In genomic region chr16:84514295-84514873, GRCh38 we compare ENCODE assay signal across 11 cellular contexts. TPM values are rescaled to one million over a fixed set of nuclear protein-coding genes. Genes with fewer than 3 reads are reported as not detected.
A peak's percentile ranks its signal among the peaks of the same experiment; 100 is the strongest.
DNase-seq lines count a peak whose midpoint lies in the region; ATAC-seq and TF ChIP-seq lines count a peak whose summit lies in the region.
"Had no signal": no experiment of that assay in that cellular context is flagged by ENCODE, and none has a peak within 500 bp of the region (broad histone marks: within the 10 kb centered on the region; RNA-seq: fewer than 3 reads in every experiment).

No MANE protein-coding gene starts in this region.

- H3K36me3 ChIP-seq in WERI-Rb-1, result no peaks in the 10 kb centered on the region
- H3K36me3 ChIP-seq in thymus (ENCODE audit: control insufficient read depth, insufficient read depth), result no peaks in the 10 kb centered on the region
- H3K36me3 ChIP-seq: left ventricle myocardium inferior, uterus had no signal

- no peaks in the 10 kb centered on the region for H3K9me3 ChIP-seq in WERI-Rb-1 (ENCODE audit: severe bottlenecking)
- H3K9me3 ChIP-seq in thymus (ENCODE audit: control insufficient read depth), result no peaks in the 10 kb centered on the region
- H3K9me3 ChIP-seq: left ventricle myocardium inferior, uterus had no signal

- no peak for ATAC-seq in GM18520 (IDR thresholded peaks at IDR 0.05; ENCODE audit: unreplicated experiment)

- peak overlapping the region; percentile 55 for H3K27ac ChIP-seq in WERI-Rb-1
- H3K27ac ChIP-seq in thymus (ENCODE audit: low read depth), result peak overlapping the region; percentile 98
- H3K27ac ChIP-seq: left ventricle myocardium inferior, RWPE1, uterus had no signal

- WGBS in thymus, result 71% methylated on average over 14 of the region's 14 CpGs

- H3K36me3 Mint-ChIP-seq in activated naive CD4-positive, alpha-beta T cell treated with anti-CD3 and anti-CD28 coated beads, Interleukin-2, amount 50 U/mL, for 24 hours, result no peaks in the 10 kb centered on the region
- H3K36me3 Mint-ChIP-seq in immature natural killer cell, result peaks cover 0 to 3% (median 0%) of the 10 kb centered on the region in 3 donors

- peaks cover 14% of the 10 kb centered on the region for H3K4me1 ChIP-seq in thymus (ENCODE audit: control insufficient read depth, insufficient read depth, low read length)
- H3K4me1 ChIP-seq: uterus had no signal

- TF ChIP-seq CTCF in WERI-Rb-1 (IDR thresholded peaks at IDR 0.05; ENCODE audit: low read depth, low read length), result no peak

- no peak for DNase-seq in activated naive CD4-positive, alpha-beta T cell treated with anti-CD3 and anti-CD28 coated beads, Interleukin-2, amount 50 U/mL, for 16 hours
- DNase-seq in WERI-Rb-1 (no peak), immature natural killer cell (no peak), COLO829 (ENCODE audit: low spot score) (no peak), NCI-H2081 (lab: John Stamatoyannopoulos, UW) (no peak)
- DNase-seq: uterus had no signal

- H3K27me3 ChIP-seq in WERI-Rb-1 (ENCODE audit: insufficient read depth, low read depth, severe bottlenecking), result no peaks in the 10 kb centered on the region
- H3K27me3 ChIP-seq in thymus (ENCODE audit: control insufficient read depth, insufficient read depth), result no peaks in the 10 kb centered on the region
- H3K27me3 ChIP-seq: uterus had no signal

- no peak overlapping the region for H3K4me3 ChIP-seq in WERI-Rb-1 (ENCODE audit: low read depth, low read length)
- H3K4me3 ChIP-seq in thymus (ENCODE audit: low read length), result no peak overlapping the region
- H3K4me3 ChIP-seq: left ventricle myocardium inferior, uterus had no signal

- H3K4me3 Mint-ChIP-seq in activated naive CD4-positive, alpha-beta T cell treated with anti-CD3 and anti-CD28 coated beads, Interleukin-2, amount 50 U/mL, for 24 hours, result peak overlapping the region; percentile 81
- peak overlapping the region; percentile 64 to 80 (median 74) for H3K4me3 Mint-ChIP-seq in immature natural killer cell

- H3K9me3 Mint-ChIP-seq in activated naive CD4-positive, alpha-beta T cell treated with anti-CD3 and anti-CD28 coated beads, Interleukin-2, amount 50 U/mL, for 24 hours, result no peaks in the 10 kb centered on the region
- H3K9me3 Mint-ChIP-seq in immature natural killer cell, result peaks cover 0 to 2% (median 0%) of the 10 kb centered on the region in 6 donors

- H3K4me1 Mint-ChIP-seq in activated naive CD4-positive, alpha-beta T cell treated with anti-CD3 and anti-CD28 coated beads, Interleukin-2, amount 50 U/mL, for 24 hours, result peaks cover 75% of the 10 kb centered on the region
- H3K4me1 Mint-ChIP-seq in immature natural killer cell, result peaks cover 60 to 69% of the 10 kb centered on the region in 2 donors

- H3K27me3 Mint-ChIP-seq in activated naive CD4-positive, alpha-beta T cell treated with anti-CD3 and anti-CD28 coated beads, Interleukin-2, amount 50 U/mL, for 24 hours, result no peaks in the 10 kb centered on the region
- H3K27me3 Mint-ChIP-seq in immature natural killer cell (ENCODE audit: low read depth in 3 of 3), result peaks cover 4 to 11% (median 9%) of the 10 kb centered on the region in 3 donors

- H3K27ac Mint-ChIP-seq in activated naive CD4-positive, alpha-beta T cell treated with anti-CD3 and anti-CD28 coated beads, Interleukin-2, amount 50 U/mL, for 24 hours, result peak overlapping the region; percentile 96
- H3K27ac Mint-ChIP-seq in immature natural killer cell, result peak overlapping the region; percentile 87 to 97 (median 94)

RNA-seq across cellular contexts. Expression of gene MEAK7, which starts 9.9 kb away (rescaled TPM):
- polyA plus RNA-seq in immature natural killer cell (1 to 10 TPM; 3.0 to 5.2 (median 5.1) TPM), thymus (4.4 TPM)
